Comparison of ENCODE assay signal across 13 cellular contexts in the genomic region with DNA sequence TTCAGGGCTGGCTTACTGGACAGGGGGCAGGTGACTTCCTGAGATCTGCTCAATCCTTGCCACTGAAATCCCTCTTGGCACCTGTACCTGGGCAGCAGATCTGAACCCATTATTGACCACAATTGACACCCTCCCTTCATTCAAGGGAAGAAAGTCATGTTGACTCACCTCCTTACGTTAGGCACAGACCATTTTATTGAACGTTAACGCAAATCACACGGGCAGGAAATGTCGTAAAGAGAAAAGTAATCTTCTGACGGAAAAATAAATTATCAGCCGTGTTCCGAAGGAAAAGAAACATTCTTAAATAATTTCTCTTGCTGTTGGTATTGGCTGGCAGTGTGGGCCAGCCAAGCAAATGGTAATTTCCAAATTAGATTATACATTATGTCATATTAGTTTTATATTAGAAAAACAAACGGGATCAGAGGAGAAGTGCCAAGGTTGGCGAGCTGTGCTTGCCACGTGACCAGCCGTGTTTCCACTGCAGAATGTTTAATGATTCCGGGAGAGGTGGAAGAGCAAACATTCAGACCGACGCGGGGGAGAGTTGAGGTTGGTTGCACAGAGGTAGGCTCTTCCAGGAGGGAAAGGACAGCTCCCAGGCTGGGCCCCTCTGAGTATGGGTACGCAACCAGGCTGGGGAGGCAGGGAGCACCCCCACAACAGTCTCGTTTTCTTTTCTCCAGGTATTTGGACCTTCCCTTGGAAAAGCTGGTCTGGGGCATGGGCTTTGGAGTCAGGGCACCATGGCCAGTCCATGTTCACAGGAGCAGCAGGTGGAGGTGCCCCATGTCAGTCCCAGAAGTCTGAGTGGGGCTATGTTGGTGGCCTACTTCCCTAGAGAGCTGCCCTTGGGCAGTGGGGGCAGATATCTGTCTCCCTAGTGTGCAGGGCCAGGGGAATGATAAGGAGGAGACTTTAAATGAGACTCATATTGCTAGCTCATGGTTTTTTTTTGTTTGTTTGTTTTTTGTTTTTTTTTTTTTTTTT.
DNase-seq lines count a peak whose midpoint lies in the region; ATAC-seq and TF ChIP-seq lines count a peak whose summit lies in the region.
"Had no signal": no experiment of that assay in that cellular context is flagged by ENCODE, and none has a peak within 500 bp of the region (broad histone marks: within the 10 kb centered on the region; RNA-seq: fewer than 3 reads in every experiment).

No MANE protein-coding gene starts in this region.

- H3K27me3 ChIP-seq in endocrine pancreas (ENCODE audit: control insufficient read depth, insufficient read depth, low read length) (no peaks in the 10 kb centered on the region), endodermal cell (ENCODE audit: control insufficient read depth, insufficient read depth, low read length, poor library complexity, severe bottlenecking) (no peaks in the 10 kb centered on the region)
- H3K27me3 ChIP-seq: vagina had no signal

- in situ Hi-C loops in GM13976 (cut with MboI; ENCODE audit: low sequenced_read_pairs, unreplicated experiment) = no loop called here

- H3K4me1 Mint-ChIP-seq in nephron progenitor cell (peaks cover 100% of the 10 kb centered on the region), endodermal cell (peaks cover 42% of the 10 kb centered on the region)
- no peaks in the 10 kb centered on the region for H3K4me1 Mint-ChIP-seq in activated T-helper 1 cell treated with anti-CD3 and anti-CD28 coated beads, Interleukin-12 subunit alpha, Interleukin-12 subunit beta, Interleukin-2, Interleukin-4 antibody, amounts not matched to agents 30 ng/mL and 10 ng/mL and 1 ng/mL, durations not matched to agents 14 hours and 24 hours and 36 hours (ENCODE audit: low read depth)

- H3K9me3 ChIP-seq in endocrine pancreas (ENCODE audit: control insufficient read depth, low read length) (no peaks in the 10 kb centered on the region), endodermal cell (ENCODE audit: control insufficient read depth, low read length) (no peaks in the 10 kb centered on the region)
- H3K9me3 ChIP-seq: vagina had no signal

- H3K4me3 ChIP-seq in endocrine pancreas (ENCODE audit: control insufficient read depth, insufficient read depth, low read length) (peak overlapping the region; percentile 57), endodermal cell (ENCODE audit: low read length) (no peak overlapping the region)
- H3K4me3 ChIP-seq: vagina had no signal

- intact Hi-C loops in activated T-helper 1 cell treated with anti-CD3 and anti-CD28 coated beads, Interleukin-12 subunit alpha, Interleukin-12 subunit beta, Interleukin-2, Interleukin-4 antibody, amounts not matched to agents 30 ng/mL and 10 ng/mL and 1 ng/mL, durations not matched to agents 14 hours and 24 hours and 36 hours (cut with micrococcal nuclease) = no loop called here

- 93 to 96% methylated on average over 10 to 18 of the region's 18 CpGs for WGBS in endodermal cell (ENCODE audit: insufficient coverage in 1 of 2, insufficient read length in 1 of 2), 2 experiments

- H3K4me1 ChIP-seq in endocrine pancreas (ENCODE audit: control insufficient read depth, insufficient read depth, low read length) = no peaks in the 10 kb centered on the region
- peaks cover 17% of the 10 kb centered on the region for H3K4me1 ChIP-seq in endodermal cell (ENCODE audit: control insufficient read depth, insufficient read depth, low read length)

- DNase-seq in DMS53 (lab: John Stamatoyannopoulos, UW) (peak; percentile 89), NCI-H2029 treated with DMSO at 0.1 percent for 48 hours (lab: John Stamatoyannopoulos, UW) (peak; percentile 99), nephron progenitor cell (no peak), GM13976 (ENCODE audit: low spot score) (no peak), endodermal cell (no peak)
- DNase-seq in activated T-helper 1 cell treated with anti-CD3 and anti-CD28 coated beads, Interleukin-12 subunit alpha, Interleukin-12 subunit beta, Interleukin-2, Interleukin-4 antibody, amounts not matched to agents 30 ng/mL and 10 ng/mL and 1 ng/mL, durations not matched to agents 14 hours and 24 hours and 36 hours (ENCODE audit: low spot score) = no peak
- DNase-seq: amygdala, hippocampal formation, midbrain, WERI-Rb-1 had no signal

- H3K27ac Mint-ChIP-seq in nephron progenitor cell = no peak overlapping the region
- no peak overlapping the region for H3K27ac Mint-ChIP-seq in endodermal cell
- no peak overlapping the region for H3K27ac Mint-ChIP-seq in activated T-helper 1 cell treated with anti-CD3 and anti-CD28 coated beads, Interleukin-12 subunit alpha, Interleukin-12 subunit beta, Interleukin-2, Interleukin-4 antibody, amounts not matched to agents 30 ng/mL and 10 ng/mL and 1 ng/mL, durations not matched to agents 14 hours and 24 hours and 36 hours

- peaks cover 35% of the 10 kb centered on the region for H3K27me3 Mint-ChIP-seq in nephron progenitor cell (ENCODE audit: low read depth, poor library complexity)
- H3K27me3 Mint-ChIP-seq in endodermal cell (ENCODE audit: insufficient read depth) = peaks cover 14% of the 10 kb centered on the region
- peaks cover 10% of the 10 kb centered on the region for H3K27me3 Mint-ChIP-seq in activated T-helper 1 cell treated with anti-CD3 and anti-CD28 coated beads, Interleukin-12 subunit alpha, Interleukin-12 subunit beta, Interleukin-2, Interleukin-4 antibody, amounts not matched to agents 30 ng/mL and 10 ng/mL and 1 ng/mL, durations not matched to agents 14 hours and 24 hours and 36 hours (ENCODE audit: insufficient read depth)

- H3K9me3 Mint-ChIP-seq in nephron progenitor cell = no peaks in the 10 kb centered on the region
- H3K9me3 Mint-ChIP-seq in endodermal cell = no peaks in the 10 kb centered on the region
- H3K9me3 Mint-ChIP-seq in activated T-helper 1 cell treated with anti-CD3 and anti-CD28 coated beads, Interleukin-12 subunit alpha, Interleukin-12 subunit beta, Interleukin-2, Interleukin-4 antibody, amounts not matched to agents 30 ng/mL and 10 ng/mL and 1 ng/mL, durations not matched to agents 14 hours and 24 hours and 36 hours = no peaks in the 10 kb centered on the region

- H3K36me3 Mint-ChIP-seq in nephron progenitor cell (ENCODE audit: low read depth) = no peaks in the 10 kb centered on the region
- H3K36me3 Mint-ChIP-seq in endodermal cell (ENCODE audit: low read depth) = no peaks in the 10 kb centered on the region
- H3K36me3 Mint-ChIP-seq in activated T-helper 1 cell treated with anti-CD3 and anti-CD28 coated beads, Interleukin-12 subunit alpha, Interleukin-12 subunit beta, Interleukin-2, Interleukin-4 antibody, amounts not matched to agents 30 ng/mL and 10 ng/mL and 1 ng/mL, durations not matched to agents 14 hours and 24 hours and 36 hours (ENCODE audit: low read depth) = no peaks in the 10 kb centered on the region

- no peak for ATAC-seq in GM18909 (IDR thresholded peaks at IDR 0.05; ENCODE audit: poor library complexity, unreplicated experiment)

- H3K9ac ChIP-seq in endocrine pancreas (ENCODE audit: control insufficient read depth, insufficient read depth, low read length) = no peak overlapping the region
- no peak overlapping the region for H3K9ac ChIP-seq in endodermal cell (ENCODE audit: extremely low read depth, low read length, poor library complexity, severe bottlenecking)

- no peaks in the 10 kb centered on the region for H3K36me3 ChIP-seq in endocrine pancreas (ENCODE audit: control insufficient read depth, insufficient read depth, low read length)
- no peaks in the 10 kb centered on the region for H3K36me3 ChIP-seq in endodermal cell (ENCODE audit: control insufficient read depth, insufficient read depth, low read length)
- H3K36me3 ChIP-seq: vagina, WERI-Rb-1 had no signal

- H3K4me3 Mint-ChIP-seq in nephron progenitor cell (peak overlapping the region; percentile 9), endodermal cell (no peak overlapping the region)
- H3K4me3 Mint-ChIP-seq in activated T-helper 1 cell treated with anti-CD3 and anti-CD28 coated beads, Interleukin-12 subunit alpha, Interleukin-12 subunit beta, Interleukin-2, Interleukin-4 antibody, amounts not matched to agents 30 ng/mL and 10 ng/mL and 1 ng/mL, durations not matched to agents 14 hours and 24 hours and 36 hours = no peak overlapping the region

- no peak overlapping the region for H3K27ac ChIP-seq in endodermal cell (ENCODE audit: low read depth, low read length)
- H3K27ac ChIP-seq: vagina, WERI-Rb-1 had no signal

- TF ChIP-seq CTCF in nephron progenitor cell (IDR thresholded peaks at IDR 0.05) = no peak
- TF ChIP-seq CTCF in GM13976 (IDR thresholded peaks at IDR 0.05; ENCODE audit: borderline replicate concordance, control extremely low read depth, extremely low read depth, insufficient read depth, missing control alignments) = no peak
- no peak for TF ChIP-seq CTCF in endodermal cell (conservative IDR thresholded peaks at IDR 0.05)

Comparison
In these comparisons a context has a peak if more than half of its experiments do, and no peak if none do; other contexts are left out.
1. DNase-seq: peak in DMS53 (single experiment) and NCI-H2029 treated with DMSO at 0.1 percent for 48 hours (single experiment); none in nephron progenitor cell (single experiment), GM13976 (single experiment), endodermal cell (single experiment) and activated T-helper 1 cell treated with anti-CD3 and anti-CD28 coated beads, Interleukin-12 subunit alpha, Interleukin-12 subunit beta, Interleukin-2, Interleukin-4 antibody, amounts not matched to agents 30 ng/mL and 10 ng/mL and 1 ng/mL, durations not matched to agents 14 hours and 24 hours and 36 hours (single experiment).